Comparison of ENCODE assay signal across 9 cellular contexts in genomic region chr16:56789360-56789759, GRCh38. TPM values are rescaled to one million over a fixed set of nuclear protein-coding genes. Genes with fewer than 3 reads are reported as not detected.
DNase-seq lines count a peak whose midpoint lies in the region; ATAC-seq, FAIRE-seq and TF ChIP-seq lines count a peak whose summit lies in the region.
"Had no signal": no experiment of that assay in that cellular context is flagged by ENCODE, and none has a peak within 500 bp of the region (broad histone marks: within the 10 kb centered on the region; RNA-seq: fewer than 3 reads in every experiment).

No MANE protein-coding gene starts in this region.

- peaks cover 12% of the 10 kb centered on the region; the same call in 1 of the 2 replicates for H4K20me1 ChIP-seq in PC-9 (ENCODE audit: insufficient read depth)
- no peaks in the 10 kb centered on the region for H4K20me1 ChIP-seq in endothelial cell of umbilical vein (replicated peaks; ENCODE audit: control insufficient read depth, extremely low read depth, insufficient read depth, low read length)

- H3K14ac ChIP-seq in trophoblast cell (ENCODE audit: low read length) = no peak overlapping the region

- H2BK5ac ChIP-seq in trophoblast cell (ENCODE audit: low read depth, low read length, poor library complexity) = no peak overlapping the region

- H4K12ac ChIP-seq in trophoblast cell (ENCODE audit: low read depth, low read length) = no peak overlapping the region

- no peak for FAIRE-seq in endothelial cell of umbilical vein (lab: Jason Lieb, UNC)

- WGBS in trophoblast cell (ENCODE audit: extremely low coverage, insufficient coverage, insufficient read length) = no CpG with 5 or more reads among the region's 5 CpGs

- H4K8ac ChIP-seq in trophoblast cell (ENCODE audit: low read depth, low read length) = no peak overlapping the region

- no peak for TF ChIP-seq CTCF in CD4-positive, alpha-beta T cell (IDR thresholded peaks at IDR 0.05)
- peak; percentile 59 for TF ChIP-seq CTCF in PC-9 (conservative IDR thresholded peaks at IDR 0.05)
- TF ChIP-seq CTCF in endothelial cell of umbilical vein (IDR thresholded peaks at IDR 0.05; ENCODE audit: extremely low read depth in 1 of 2, insufficient read depth in 1 of 2, low read depth in 1 of 2, low read length in 2 of 2) = peak; percentile 6 to 53
- no peak for TF ChIP-seq CTCF in endothelial cell (IDR thresholded peaks at IDR 0.05; ENCODE audit: unreplicated experiment)

- H3K9ac ChIP-seq in endothelial cell of umbilical vein (replicated peaks; ENCODE audit: extremely low read depth, insufficient read depth, low read length) (no peak overlapping the region), trophoblast cell (ENCODE audit: low read length) (no peak overlapping the region)

- H3K4me3 Mint-ChIP-seq in CD4-positive, alpha-beta T cell = no peak overlapping the region
- H3K4me3 Mint-ChIP-seq in endothelial cell (ENCODE audit: unreplicated experiment) (no peak overlapping the region), T-helper 17 cell (no peak overlapping the region)
- H3K4me3 Mint-ChIP-seq: stimulated activated naive CD8-positive, alpha-beta T cell treated with anti-CD3 and anti-CD28 coated beads, Interleukin-15, Interleukin-2, amounts not matched to agents 100 ng/mL and 50 ng/mL, for 24 hours had no signal

- no peak overlapping the region for H4K91ac ChIP-seq in trophoblast cell (ENCODE audit: low read depth, low read length)

- no peak overlapping the region for H3K27ac Mint-ChIP-seq in CD4-positive, alpha-beta T cell
- no peak overlapping the region for H3K27ac Mint-ChIP-seq in endothelial cell (ENCODE audit: unreplicated experiment)
- H3K27ac Mint-ChIP-seq in T-helper 17 cell = no peak overlapping the region
- H3K27ac Mint-ChIP-seq: stimulated activated naive CD8-positive, alpha-beta T cell treated with anti-CD3 and anti-CD28 coated beads, Interleukin-15, Interleukin-2, amounts not matched to agents 100 ng/mL and 50 ng/mL, for 24 hours had no signal

- no peaks in the 10 kb centered on the region for H3K79me1 ChIP-seq in trophoblast cell (ENCODE audit: low read length)

- H3K36me3 ChIP-seq in PC-9 (ENCODE audit: low read depth) (no peaks in the 10 kb centered on the region), endothelial cell of umbilical vein (ENCODE audit: control insufficient read depth in 2 of 2, extremely low read depth in 1 of 2, insufficient read depth in 2 of 2, low read length in 2 of 2) (no peaks in the 10 kb centered on the region), trophoblast cell (ENCODE audit: control insufficient read depth in 1 of 2, insufficient read depth in 2 of 2, low read length in 2 of 2) (no peaks in the 10 kb centered on the region)

- POLR2A ChIA-PET in CD4-positive, alpha-beta T cell (lab: Charles Lee) = no interaction called here
- POLR2A ChIA-PET in HEK293T (lab: Yijun Ruan, JAX) (no interaction called here), PC-9 (lab: Charles Lee; ENCODE audit: unreplicated experiment) (no interaction called here), endothelial cell of umbilical vein (lab: Charles Lee) (interaction anchor here (0.9 kb wide), 1 partner anchor 164 kb away, joined by 3 read pairs; the partner anchor contains the start of gene MT1E)

- H3K18ac ChIP-seq in trophoblast cell (ENCODE audit: low read length) = no peak overlapping the region

- H3K9me1 ChIP-seq in endothelial cell of umbilical vein (replicated peaks; ENCODE audit: control insufficient read depth, extremely low read depth, insufficient read depth, low read length) = no peaks in the 10 kb centered on the region

- no peaks in the 10 kb centered on the region; the same call in 1 of the 2 replicates for H3F3A ChIP-seq in PC-9 (ENCODE audit: insufficient read depth, low read depth)

- H2BK120ac ChIP-seq in trophoblast cell (ENCODE audit: insufficient read depth, low read length, poor library complexity) = no peak overlapping the region

- H2AK5ac ChIP-seq in trophoblast cell (ENCODE audit: low read length) = no peak overlapping the region

- H2AFZ ChIP-seq in PC-9 = no peak overlapping the region
- no peak overlapping the region for H2AFZ ChIP-seq in endothelial cell of umbilical vein (ENCODE audit: low read depth, low read length)
- no peak overlapping the region for H2AFZ ChIP-seq in trophoblast cell (ENCODE audit: insufficient read depth, low read length, poor library complexity)

- TF ChIP-seq POLR2A in endothelial cell of umbilical vein (IDR thresholded peaks at IDR 0.05; ENCODE audit: low read depth, low read length) = no peak

- H3K4me2 ChIP-seq in PC-9 (no peak overlapping the region), endothelial cell of umbilical vein (ENCODE audit: insufficient read depth, low read length) (no peak overlapping the region), trophoblast cell (ENCODE audit: low read length) (no peak overlapping the region)

- intact Hi-C loops in CD4-positive, alpha-beta T cell (cut with DNase I, micrococcal nuclease) = no loop called here
- intact Hi-C loops in PC-9 (cut with micrococcal nuclease; ENCODE audit: unreplicated experiment) (loop anchor here (1.0 to 5.0 kb wide), 2 partner anchors 212 to 1077 kb away; no protein-coding TSS in a partner anchor), endothelial cell of umbilical vein (cut with micrococcal nuclease) (loop anchor here (1.0 kb wide), 2 partner anchors 212 to 275 kb away; no protein-coding TSS in a partner anchor)

- H3K9me3 ChIP-seq in CD4-positive, alpha-beta T cell (ENCODE audit: control insufficient read depth, low read length) = no peaks in the 10 kb centered on the region
- H3K9me3 ChIP-seq in PC-9 (ENCODE audit: insufficient read depth, low read depth) (no peaks in the 10 kb centered on the region), endothelial cell of umbilical vein (replicated peaks; ENCODE audit: control insufficient read depth, insufficient read depth, low read length) (no peaks in the 10 kb centered on the region), trophoblast cell (ENCODE audit: insufficient read depth, low read depth, low read length) (no peaks in the 10 kb centered on the region), T-helper 17 cell (ENCODE audit: control insufficient read depth, low read length, poor library complexity, severe bottlenecking) (no peaks in the 10 kb centered on the region)

- ATAC-seq in CD4-positive, alpha-beta T cell (ENCODE audit: poor library complexity) = peak; percentile 46
- no peak for ATAC-seq in HG02981 (IDR thresholded peaks at IDR 0.05; ENCODE audit: unreplicated experiment)
- no peak for ATAC-seq in T-helper 17 cell

- H3K79me2 ChIP-seq in PC-9 (ENCODE audit: low read depth) = 0 out of 2 replicates have a peak, but pooled peaks cover 5% of the 10 kb centered on the region
- H3K79me2 ChIP-seq in endothelial cell of umbilical vein (ENCODE audit: control insufficient read depth, insufficient read depth, low read length) = peaks cover 5% of the 10 kb centered on the region
- H3K79me2 ChIP-seq in trophoblast cell (ENCODE audit: control insufficient read depth, insufficient read depth, low read length, poor library complexity) = no peaks in the 10 kb centered on the region

- no peak overlapping the region for H3K23ac ChIP-seq in trophoblast cell (ENCODE audit: low read length)

- no peaks in the 10 kb centered on the region for H3K4me1 ChIP-seq in PC-9 (replicated peaks; ENCODE audit: insufficient read depth)
- peaks cover 4% of the 10 kb centered on the region for H3K4me1 ChIP-seq in endothelial cell of umbilical vein (ENCODE audit: control insufficient read depth, extremely low read depth, insufficient read depth, low read length)
- H3K4me1 ChIP-seq in trophoblast cell (ENCODE audit: control insufficient read depth in 1 of 2, insufficient read depth in 2 of 2, low read length in 2 of 2) = peaks cover 8 to 9% of the 10 kb centered on the region in 2 experiments

- no peaks in the 10 kb centered on the region for H3K36me3 Mint-ChIP-seq in CD4-positive, alpha-beta T cell (ENCODE audit: low read depth)
- H3K36me3 Mint-ChIP-seq in endothelial cell (ENCODE audit: low read depth, unreplicated experiment) = no peaks in the 10 kb centered on the region
- no peaks in the 10 kb centered on the region for H3K36me3 Mint-ChIP-seq in T-helper 17 cell (ENCODE audit: low read depth)

- no peak overlapping the region for H2BK12ac ChIP-seq in trophoblast cell (ENCODE audit: low read length)

- CTCF ChIA-PET in CD4-positive, alpha-beta T cell (lab: Charles Lee) = no interaction called here
- CTCF ChIA-PET in HEK293T (lab: Yijun Ruan, JAX) = no interaction called here
- CTCF ChIA-PET in PC-9 (lab: Charles Lee) = interaction anchor here (0.7 kb wide), 1 partner anchor 88 kb away, joined by 5 read pairs; no protein-coding TSS in a partner anchor
- CTCF ChIA-PET in endothelial cell of umbilical vein (lab: Charles Lee) = interaction anchor here (0.6 to 2.7 kb wide), 22 partner anchors 9 to 276 kb away, joined by 3 to 20 read pairs (median 4); no protein-coding TSS in a partner anchor

- no peaks in the 10 kb centered on the region for H3K27me3 ChIP-seq in CD4-positive, alpha-beta T cell (ENCODE audit: control insufficient read depth, insufficient read depth, low read length)
- H3K27me3 ChIP-seq in PC-9 (ENCODE audit: insufficient read depth, low read depth) = no peaks in the 10 kb centered on the region
- no peaks in the 10 kb centered on the region for H3K27me3 ChIP-seq in endothelial cell of umbilical vein (ENCODE audit: control insufficient read depth in 2 of 2, insufficient read depth in 2 of 2, low read length in 2 of 2)
- no peaks in the 10 kb centered on the region for H3K27me3 ChIP-seq in trophoblast cell (ENCODE audit: insufficient read depth, low read length)

- H3K4me1 Mint-ChIP-seq in CD4-positive, alpha-beta T cell (ENCODE audit: low read depth) = no peaks in the 10 kb centered on the region
- H3K4me1 Mint-ChIP-seq in endothelial cell (ENCODE audit: unreplicated experiment) (peaks cover 11% of the 10 kb centered on the region), T-helper 17 cell (peaks cover 3% of the 10 kb centered on the region)

- H3K9me3 Mint-ChIP-seq in CD4-positive, alpha-beta T cell = no peaks in the 10 kb centered on the region
- H3K9me3 Mint-ChIP-seq in endothelial cell (ENCODE audit: unreplicated experiment) = no peaks in the 10 kb centered on the region
- H3K9me3 Mint-ChIP-seq: stimulated activated naive CD8-positive, alpha-beta T cell treated with anti-CD3 and anti-CD28 coated beads, Interleukin-15, Interleukin-2, amounts not matched to agents 100 ng/mL and 50 ng/mL, for 24 hours had no signal

- BruUV-seq in PC-9 (replicated peaks; lab: Mats Ljungman, UMichigan) (no TSS peak), endothelial cell of umbilical vein (replicated peaks; lab: Mats Ljungman, UMichigan) (no TSS peak)

- dilution Hi-C loops in endothelial cell of umbilical vein (cut with MboI; ENCODE audit: extremely low pct_ligation_motif_present, low sequenced_read_pairs) = no loop called here

- H3K4me3 ChIP-seq in PC-9 = no peak overlapping the region
- H3K4me3 ChIP-seq in endothelial cell of umbilical vein (replicated peaks in 1 of 3; ENCODE audit: insufficient read depth in 1 of 3, low read depth in 1 of 3, low read length in 3 of 3) = no peak overlapping the region
- no peak overlapping the region for H3K4me3 ChIP-seq in trophoblast cell (ENCODE audit: low read depth, low read length)

- peak in 2 of 10 experiments; percentile 11 to 14 for DNase-seq in CD4-positive, alpha-beta T cell
- DNase-seq in HEK293T (ENCODE audit: extremely low spot score) = peak; percentile 28
- DNase-seq in PC-9 = peak; percentile 55
- peak; percentile 55 for DNase-seq in endothelial cell of umbilical vein (ENCODE audit: low read depth, low spot score)
- DNase-seq in trophoblast cell = peak; percentile 25 to 46
- no peak for DNase-seq in endothelial cell (ENCODE audit: low spot score)
- no peak for DNase-seq in T-helper 17 cell

- H3K27me3 Mint-ChIP-seq in CD4-positive, alpha-beta T cell = no peaks in the 10 kb centered on the region
- H3K27me3 Mint-ChIP-seq in endothelial cell (ENCODE audit: unreplicated experiment) (peaks cover 4% of the 10 kb centered on the region), T-helper 17 cell (no peaks in the 10 kb centered on the region)
- H3K27me3 Mint-ChIP-seq: stimulated activated naive CD8-positive, alpha-beta T cell treated with anti-CD3 and anti-CD28 coated beads, Interleukin-15, Interleukin-2, amounts not matched to agents 100 ng/mL and 50 ng/mL, for 24 hours had no signal

- H3K27ac ChIP-seq in CD4-positive, alpha-beta T cell (ENCODE audit: low read depth, low read length) = no peak overlapping the region
- no peak overlapping the region for H3K27ac ChIP-seq in PC-9
- H3K27ac ChIP-seq in endothelial cell of umbilical vein (ENCODE audit: insufficient read depth, low read depth, low read length) = no peak overlapping the region
- H3K27ac ChIP-seq in trophoblast cell (ENCODE audit: low read depth, low read length) = no peak overlapping the region

- no peaks in the 10 kb centered on the region for H3K9me2 ChIP-seq in PC-9 (ENCODE audit: insufficient read depth)

- H3K4ac ChIP-seq in trophoblast cell (ENCODE audit: low read depth, low read length) = no peak overlapping the region

RNA-seq across cellular contexts. Expression of gene NUP93, which starts 59.4 kb away (rescaled TPM):
- total RNA-seq in CD4-positive, alpha-beta T cell = 10 to 100 TPM; 45.6 to 47.2 TPM
- 74.7 and 92.4 TPM in 2 replicates for total RNA-seq in PC-9 (2021)
- 111 and 124 TPM in 2 replicates for total RNA-seq in endothelial cell of umbilical vein
- polyA plus RNA-seq in endothelial cell of umbilical vein = 62.3 and 66.6 TPM in 2 replicates
- 58.6 and 86.9 TPM in 2 replicates for polyA plus RNA-seq in endothelial cell of umbilical vein (2011; cell fraction: cytosol; rRNA removed)
- polyA plus RNA-seq in endothelial cell of umbilical vein (2011; cell fraction: nucleus; rRNA removed) = 129 and 138 TPM in 2 replicates
- 75.5 and 95.7 TPM in 2 replicates for polyA plus RNA-seq in endothelial cell of umbilical vein (2012)
- polyA minus RNA-seq in endothelial cell of umbilical vein = 105 and 119 TPM in 2 replicates
- 58.9 TPM for polyA minus RNA-seq in endothelial cell of umbilical vein (2011; cell fraction: cytosol; rRNA and poly(A)+ RNA removed)
- 53.2 and 69.0 TPM in 2 replicates for polyA minus RNA-seq in endothelial cell of umbilical vein (2011; cell fraction: nucleus; rRNA and poly(A)+ RNA removed)
- 71.6 and 78.9 TPM in 2 replicates for polyA plus RNA-seq in trophoblast cell (2013)
- 92.9 TPM for total RNA-seq in endothelial cell (ENCODE audit: unreplicated experiment)
- 10 to 100 TPM; 59.0 to 59.1 TPM for total RNA-seq in T-helper 17 cell

Comparison
In these comparisons a context has a peak if more than half of its experiments do, and no peak if none do; other contexts are left out.
1. DNase-seq: peak in HEK293T (single experiment), PC-9 (2 of 2), endothelial cell of umbilical vein (single experiment) and trophoblast cell (2 of 2); none in endothelial cell (single experiment) and T-helper 17 cell (0 of 3).
2. CTCF ChIP-seq: peak in PC-9 (single experiment) and endothelial cell of umbilical vein (2 of 2); none in CD4-positive, alpha-beta T cell (single experiment) and endothelial cell (single experiment).
3. CTCF ChIA-PET loops: an anchor here in PC-9 (0.7 kb wide) and endothelial cell of umbilical vein (0.6 to 2.7 kb wide); none called in CD4-positive, alpha-beta T cell and HEK293T.
4. intact Hi-C loops: an anchor here in PC-9 (1.0 to 5.0 kb wide) and endothelial cell of umbilical vein (1.0 kb wide); none called in CD4-positive, alpha-beta T cell.